In the genomic region with DNA sequence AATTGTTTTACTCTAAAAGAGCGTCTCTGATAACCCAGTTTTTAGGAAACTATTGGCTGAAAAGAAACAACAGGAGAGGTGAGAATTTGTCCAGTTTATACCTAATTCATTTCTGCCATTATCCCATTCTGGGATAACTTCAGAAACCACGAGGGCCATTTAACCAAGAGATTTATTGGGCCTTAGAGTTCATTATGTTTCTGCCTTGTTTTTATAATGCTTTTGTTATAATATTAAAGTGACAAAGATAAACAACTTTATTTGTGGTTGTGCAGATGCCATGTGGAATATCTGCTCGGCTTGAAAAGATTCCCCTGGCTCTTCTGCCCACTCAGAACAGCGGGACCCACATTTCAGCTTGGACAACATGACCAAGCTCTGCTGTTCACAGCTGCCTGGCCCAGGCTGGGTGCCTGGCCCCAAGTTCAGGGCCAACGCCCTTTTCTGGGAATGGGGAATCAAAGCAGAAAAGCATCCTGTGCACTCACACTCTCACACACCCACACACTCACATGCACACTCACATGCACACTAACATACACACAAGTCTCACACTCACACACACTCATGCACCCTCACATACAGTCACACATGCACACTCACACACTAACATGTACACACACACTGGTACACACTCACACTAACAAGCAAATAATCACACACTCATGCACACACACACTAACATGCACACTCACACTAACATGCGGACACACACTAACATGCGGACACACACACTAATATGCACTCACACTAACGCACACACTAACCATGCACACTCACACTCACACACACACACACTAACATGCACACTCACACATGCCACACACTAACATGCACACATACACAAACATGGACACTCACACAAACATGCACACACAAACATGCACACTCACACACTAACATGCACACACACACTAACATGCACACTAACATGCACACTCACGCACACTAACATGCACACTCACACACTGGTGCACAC, we compare ENCODE assay signal across 8 cellular contexts.
DNase-seq lines count a peak whose midpoint lies in the region; ATAC-seq lines count a peak whose summit lies in the region.

No MANE protein-coding gene starts in this region.

- H3K27me3 Mint-ChIP-seq in activated CD4-positive, alpha-beta T cell treated with anti-CD3 and anti-CD28 coated beads for 36 hours: no peaks in the 10 kb centered on the region
- H3K27me3 Mint-ChIP-seq in activated T-helper 17 cell treated with anti-CD3 and anti-CD28 coated beads, Interleukin-2, amount 50 U/mL, for 72 hours: no peaks in the 10 kb centered on the region
- H3K27me3 Mint-ChIP-seq in immature natural killer cell (ENCODE audit: low read depth in 3 of 3): peaks cover 0 to 1% (median 0%) of the 10 kb centered on the region in 3 donors
- H3K27me3 Mint-ChIP-seq in stimulated activated naive B cell treated with anti-CD40 and anti-IgM and Interleukin-4, amounts not matched to agents 10 μg/mL and 1 μg/mL and 100 μg/mL, for 72 hours: no peaks in the 10 kb centered on the region

- peaks cover 63% of the 10 kb centered on the region for H3K4me1 Mint-ChIP-seq in activated CD4-positive, alpha-beta T cell treated with anti-CD3 and anti-CD28 coated beads for 36 hours
- H3K4me1 Mint-ChIP-seq in activated T-helper 17 cell treated with anti-CD3 and anti-CD28 coated beads, Interleukin-2, amount 50 U/mL, for 72 hours: peaks cover 39% of the 10 kb centered on the region
- peaks cover 66 to 78% of the 10 kb centered on the region in 2 donors for H3K4me1 Mint-ChIP-seq in immature natural killer cell
- H3K4me1 Mint-ChIP-seq in stimulated activated naive B cell treated with anti-CD40 and anti-IgM and Interleukin-4, amounts not matched to agents 10 μg/mL and 1 μg/mL and 100 μg/mL, for 72 hours: peaks cover 39 to 45% of the 10 kb centered on the region in 2 donors

- CTCF ChIA-PET in activated CD4-positive, alpha-beta T cell treated with anti-CD3 and anti-CD28 coated beads for 36 hours (lab: Charles Lee): interaction anchor here (0.7 to 1.4 kb wide), 5 partner anchors 27 to 146 kb away, joined by 3 to 4 read pairs (median 3); no protein-coding TSS in a partner anchor

- no peak overlapping the region for H3K4me3 Mint-ChIP-seq in activated CD4-positive, alpha-beta T cell treated with anti-CD3 and anti-CD28 coated beads for 36 hours
- H3K4me3 Mint-ChIP-seq in activated T-helper 17 cell treated with anti-CD3 and anti-CD28 coated beads, Interleukin-2, amount 50 U/mL, for 72 hours: peak overlapping the region; percentile 56
- peak overlapping the region in 1 of 5 donors; percentile 33 for H3K4me3 Mint-ChIP-seq in immature natural killer cell
- H3K4me3 Mint-ChIP-seq in stimulated activated naive B cell treated with anti-CD40 and anti-IgM and Interleukin-4, amounts not matched to agents 10 μg/mL and 1 μg/mL and 100 μg/mL, for 72 hours: no peak overlapping the region

- peaks cover 42% of the 10 kb centered on the region for H3K36me3 Mint-ChIP-seq in activated CD4-positive, alpha-beta T cell treated with anti-CD3 and anti-CD28 coated beads for 36 hours (ENCODE audit: low read depth)
- peaks cover 47% of the 10 kb centered on the region for H3K36me3 Mint-ChIP-seq in activated T-helper 17 cell treated with anti-CD3 and anti-CD28 coated beads, Interleukin-2, amount 50 U/mL, for 72 hours (ENCODE audit: low read depth)
- peaks cover 18 to 40% (median 19%) of the 10 kb centered on the region in 3 donors for H3K36me3 Mint-ChIP-seq in immature natural killer cell
- H3K36me3 Mint-ChIP-seq in stimulated activated naive B cell treated with anti-CD40 and anti-IgM and Interleukin-4, amounts not matched to agents 10 μg/mL and 1 μg/mL and 100 μg/mL, for 72 hours: peaks cover 31 to 46% of the 10 kb centered on the region in 2 donors

- no peaks in the 10 kb centered on the region for H3K9me3 Mint-ChIP-seq in activated CD4-positive, alpha-beta T cell treated with anti-CD3 and anti-CD28 coated beads for 36 hours (ENCODE audit: low read depth)
- H3K9me3 Mint-ChIP-seq in activated T-helper 17 cell treated with anti-CD3 and anti-CD28 coated beads, Interleukin-2, amount 50 U/mL, for 72 hours: no peaks in the 10 kb centered on the region
- H3K9me3 Mint-ChIP-seq in immature natural killer cell: no peaks in the 10 kb centered on the region
- no peaks in the 10 kb centered on the region for H3K9me3 Mint-ChIP-seq in stimulated activated naive B cell treated with anti-CD40 and anti-IgM and Interleukin-4, amounts not matched to agents 10 μg/mL and 1 μg/mL and 100 μg/mL, for 72 hours

- ATAC-seq in activated CD4-positive, alpha-beta T cell treated with anti-CD3 and anti-CD28 coated beads for 36 hours: no peak
- ATAC-seq in activated T-helper 17 cell treated with anti-CD3 and anti-CD28 coated beads, Interleukin-2, amount 50 U/mL, for 72 hours (replicated peaks): no peak
- ATAC-seq in stimulated activated naive B cell treated with anti-CD40 and anti-IgM and Interleukin-4, amounts not matched to agents 10 μg/mL and 1 μg/mL and 100 μg/mL, for 72 hours (replicated peaks): no peak

- POLR2A ChIA-PET in activated CD4-positive, alpha-beta T cell treated with anti-CD3 and anti-CD28 coated beads for 36 hours (lab: Charles Lee): interaction anchor here (0.7 to 1.4 kb wide), 4 partner anchors 35 to 117 kb away, joined by 3 to 6 read pairs (median 4); no protein-coding TSS in a partner anchor

- H3K27ac Mint-ChIP-seq in activated CD4-positive, alpha-beta T cell treated with anti-CD3 and anti-CD28 coated beads for 36 hours: peak overlapping the region; percentile 85
- H3K27ac Mint-ChIP-seq in activated T-helper 17 cell treated with anti-CD3 and anti-CD28 coated beads, Interleukin-2, amount 50 U/mL, for 72 hours: peak overlapping the region; percentile 75
- H3K27ac Mint-ChIP-seq in immature natural killer cell: peak overlapping the region; percentile 31 to 98 (median 68)
- H3K27ac Mint-ChIP-seq in stimulated activated naive B cell treated with anti-CD40 and anti-IgM and Interleukin-4, amounts not matched to agents 10 μg/mL and 1 μg/mL and 100 μg/mL, for 72 hours: peak overlapping the region; percentile 1

- intact Hi-C loops in activated CD4-positive, alpha-beta T cell treated with anti-CD3 and anti-CD28 coated beads for 36 hours (cut with DNase I, micrococcal nuclease): loop anchor here (1.0 to 5.0 kb wide), 5 partner anchors 28 to 87 kb away; a partner anchor contains a TSS

- no peak for DNase-seq in activated CD4-positive, alpha-beta T cell treated with anti-CD3 and anti-CD28 coated beads for 36 hours
- DNase-seq in activated CD4-positive, alpha-beta T cell treated with anti-CD3 and anti-CD28 coated beads, Interleukin-2, amount 50 U/mL, for 48 hours: no peak
- DNase-seq in immature natural killer cell (no peak), NCI-H748 (lab: John Stamatoyannopoulos, UW; ENCODE audit: unreplicated experiment) (no peak), NCI-H146 (lab: John Stamatoyannopoulos, UW) (no peak), dedifferentiated amniotic fluid mesenchymal stem cell (ENCODE audit: extremely low spot score) (no peak)
- DNase-seq in stimulated activated naive B cell treated with anti-CD40 and anti-IgM and Interleukin-4, amounts not matched to agents 10 μg/mL and 1 μg/mL and 100 μg/mL, for 72 hours: no peak

Comparison
In these comparisons a context has a peak if more than half of its experiments do, and no peak if none do; other contexts are left out.
1. H3K27ac Mint-ChIP-seq: peak in every context shown above with its lines; median percentile 85 in activated CD4-positive, alpha-beta T cell treated with anti-CD3 and anti-CD28 coated beads for 36 hours; 75 in activated T-helper 17 cell treated with anti-CD3 and anti-CD28 coated beads, Interleukin-2, amount 50 U/mL, for 72 hours; 68 in immature natural killer cell; 1 in stimulated activated naive B cell treated with anti-CD40 and anti-IgM and Interleukin-4, amounts not matched to agents 10 μg/mL and 1 μg/mL and 100 μg/mL, for 72 hours.